In the genomic region with DNA sequence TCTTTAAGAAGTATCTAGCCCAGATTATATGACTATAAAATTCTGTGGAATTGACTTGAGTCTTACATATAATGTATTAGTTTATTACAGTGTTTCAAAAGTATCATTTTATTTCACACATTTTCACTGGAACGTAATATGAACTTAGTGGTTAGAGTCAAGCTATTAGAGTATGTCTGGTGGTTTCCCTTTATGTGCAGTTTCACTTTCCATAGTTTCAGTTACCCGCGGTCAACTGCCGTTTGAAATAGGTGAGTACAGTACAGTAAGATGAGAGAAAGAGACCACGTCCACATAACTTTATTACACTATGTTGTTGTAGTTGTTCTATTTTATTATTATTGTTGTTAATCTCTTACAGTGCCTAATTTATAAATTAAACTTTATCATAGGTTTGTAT, we compare ENCODE assay signal across 9 cellular contexts. TPM values are rescaled to one million over a fixed set of nuclear protein-coding genes. Genes with fewer than 3 reads are reported as not detected.
DNase-seq lines count a peak whose midpoint lies in the region; ATAC-seq and TF ChIP-seq lines count a peak whose summit lies in the region.
"Had no signal": no experiment of that assay in that cellular context is flagged by ENCODE, and none has a peak within 500 bp of the region (broad histone marks: within the 10 kb centered on the region; RNA-seq: fewer than 3 reads in every experiment).

No MANE protein-coding gene starts in this region.

- H3K36me3 Mint-ChIP-seq in activated T-cell treated with anti-CD3 and anti-CD28 coated beads, Interleukin-2, amount 50 U/mL, for 72 hours (ENCODE audit: insufficient read depth in 2 of 2) = peaks cover 0 to 1% of the 10 kb centered on the region in 2 donors

- in situ Hi-C loops in GM13977 (cut with MboI; ENCODE audit: low pct_unique_long_range_greater_than_20kb, low sequenced_read_pairs, unreplicated experiment) = loop anchor here (25.0 kb wide), 1 partner anchor 427 kb away; the partner anchor contains the start of gene SEMA6A

- no peak overlapping the region for H3K4me3 Mint-ChIP-seq in activated T-cell treated with anti-CD3 and anti-CD28 coated beads, Interleukin-2, amount 50 U/mL, for 72 hours

- H3K4me1 Mint-ChIP-seq in activated T-cell treated with anti-CD3 and anti-CD28 coated beads, Interleukin-2, amount 50 U/mL, for 72 hours (ENCODE audit: low read depth) = peaks cover 14% of the 10 kb centered on the region

- H3K27me3 Mint-ChIP-seq in activated T-cell treated with anti-CD3 and anti-CD28 coated beads, Interleukin-2, amount 50 U/mL, for 72 hours (ENCODE audit: low read depth) = no peaks in the 10 kb centered on the region

- ATAC-seq in GM19468 (IDR thresholded peaks at IDR 0.05; ENCODE audit: extremely low read depth, unreplicated experiment) (peak; percentile 96), HG03196 (IDR thresholded peaks at IDR 0.05; ENCODE audit: unreplicated experiment) (peak; percentile 98), omental fat pad (ENCODE audit: low FRiP score) (no peak)
- ATAC-seq in activated T-cell treated with anti-CD3 and anti-CD28 coated beads, Interleukin-2, amount 50 U/mL, for 72 hours (replicated peaks in 1 of 2) = peak; percentile 50 to 60

- H3K27ac Mint-ChIP-seq in activated T-cell treated with anti-CD3 and anti-CD28 coated beads, Interleukin-2, amount 50 U/mL, for 72 hours = no peak overlapping the region

- DNase-seq in GM13977 (ENCODE audit: low spot score) (peak; percentile 21), GF-D8 (lab: John Stamatoyannopoulos, UW) (no peak), omental fat pad (ENCODE audit: low spot score) (no peak), NCI-H1436 treated with DMSO at 0.1 percent for 48 hours (lab: John Stamatoyannopoulos, UW) (no peak), UCSD-AML1 (lab: John Stamatoyannopoulos, UW; ENCODE audit: unreplicated experiment) (no peak)
- DNase-seq in activated T-cell treated with anti-CD3 and anti-CD28 coated beads, Interleukin-2, amount 50 U/mL, for 72 hours = peak; percentile 2 to 5
- DNase-seq: right lobe of liver had no signal

- TF ChIP-seq CTCF in GM13977 (IDR thresholded peaks at IDR 0.05; ENCODE audit: extremely low read depth, insufficient read depth, missing control alignments) (no peak), omental fat pad (IDR thresholded peaks at IDR 0.05) (no peak)

- H3K9me3 Mint-ChIP-seq in activated T-cell treated with anti-CD3 and anti-CD28 coated beads, Interleukin-2, amount 50 U/mL, for 72 hours = no peaks in the 10 kb centered on the region

RNA-seq across cellular contexts. Expression of gene COMMD10, which starts 50.5 kb away (rescaled TPM):
- total RNA-seq in activated T-cell treated with anti-CD3 and anti-CD28 coated beads, Interleukin-2, amount 50 U/mL, for 72 hours = 10 to 100 TPM; 21.9 to 22.9 TPM
- 10 to 100 TPM; 26.8 to 44.3 (median 33.9) TPM for total RNA-seq in omental fat pad

Comparison
In these comparisons a context has a peak if more than half of its experiments do, and no peak if none do; other contexts are left out.
1. DNase-seq: peak in GM13977 (single experiment) and activated T-cell treated with anti-CD3 and anti-CD28 coated beads, Interleukin-2, amount 50 U/mL, for 72 hours (2 of 2); none in GF-D8 (single experiment), omental fat pad (single experiment), NCI-H1436 treated with DMSO at 0.1 percent for 48 hours (single experiment) and UCSD-AML1 (single experiment).